ENCODE assay signal across 8 cellular contexts in the genomic region with DNA sequence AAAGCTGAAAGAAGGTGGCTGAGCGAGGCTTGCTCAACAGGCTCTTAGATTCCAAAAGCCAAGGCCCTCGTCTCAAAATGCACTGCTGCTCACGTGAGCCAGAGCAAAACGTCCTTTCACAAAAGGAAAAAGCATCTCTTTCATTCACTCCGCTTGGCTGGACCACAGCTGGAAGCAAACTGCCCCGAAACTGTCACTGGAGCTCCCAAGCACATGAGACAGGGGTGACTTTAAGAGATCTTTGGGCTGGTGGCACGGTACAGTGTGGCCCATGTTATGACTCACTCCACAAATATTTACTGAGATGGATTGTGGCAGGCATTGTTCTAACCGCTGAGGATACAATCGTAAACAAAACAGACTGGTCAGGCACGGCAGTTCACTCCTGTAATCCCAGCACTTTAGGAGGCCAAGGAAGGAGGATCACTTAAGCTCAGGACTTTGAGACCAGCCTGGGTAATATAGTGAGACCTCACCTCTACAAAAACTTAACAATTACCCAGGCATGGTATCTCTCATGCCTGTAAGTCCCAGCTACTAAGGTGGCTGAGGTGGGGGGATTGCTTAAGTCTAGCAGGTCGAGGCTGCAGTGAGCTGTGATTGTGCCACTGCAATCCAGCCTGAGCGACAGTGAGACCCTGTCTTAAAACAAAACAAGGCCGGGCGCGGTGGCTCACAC. TPM values are rescaled to one million over a fixed set of nuclear protein-coding genes. Genes with fewer than 3 reads are reported as not detected.
DNase-seq lines count a peak whose midpoint lies in the region; ATAC-seq and TF ChIP-seq lines count a peak whose summit lies in the region.

No MANE protein-coding gene starts in this region.

- H3K4me1 ChIP-seq in GM23248 (ENCODE audit: insufficient read depth) (peaks cover 38% of the 10 kb centered on the region), PC-3 (ENCODE audit: insufficient read depth, low read length) (peaks cover 50% of the 10 kb centered on the region), endodermal cell (ENCODE audit: control insufficient read depth, insufficient read depth, low read length) (peaks cover 8% of the 10 kb centered on the region), mucosa of rectum (ENCODE audit: control insufficient read depth in 2 of 2, insufficient read depth in 2 of 2, low read length in 2 of 2) (peaks cover 39 to 53% of the 10 kb centered on the region in 2 donors)

- WGBS in GM23248 (ENCODE audit: low coverage in 1 of 2, low lambda C conversion rate in 2 of 2, missing lambda C conversion rate in 2 of 2), 2 experiments = 24 to 28% methylated on average over 15 of the region's 15 CpGs
- WGBS in endodermal cell (ENCODE audit: insufficient coverage in 1 of 2, insufficient read length in 1 of 2), 2 experiments = 59 to 72% methylated on average over 14 to 15 of the region's 15 CpGs

- in situ Hi-C loops in GM23248 (cut with MboI) = no loop called here

- H3K27ac ChIP-seq in GM23248 (peak overlapping the region; percentile 73), PC-3 (ENCODE audit: low read length) (peak overlapping the region; percentile 97), endodermal cell (ENCODE audit: low read depth, low read length) (peak overlapping the region; percentile 65), mucosa of rectum (ENCODE audit: low read depth in 2 of 2, low read length in 2 of 2) (peak overlapping the region; percentile 62 to 86)

- H3K4me1 Mint-ChIP-seq in endodermal cell = peaks cover 31% of the 10 kb centered on the region
- peaks cover 64% of the 10 kb centered on the region for H3K4me1 Mint-ChIP-seq in stimulated activated naive CD8-positive, alpha-beta T cell treated with anti-CD3 and anti-CD28 coated beads, Interleukin-15, amount 100 ng/mL, for 72 hours

- H2AFZ ChIP-seq in GM23248 (peak overlapping the region; percentile 63), PC-3 (ENCODE audit: low read length) (peak overlapping the region; percentile 48; the same call in 1 of the 2 replicates)

- H3K36me3 ChIP-seq in GM23248 (ENCODE audit: low read depth) (no peaks in the 10 kb centered on the region), PC-3 (ENCODE audit: low read depth, low read length) (no peaks in the 10 kb centered on the region), endodermal cell (ENCODE audit: control insufficient read depth, insufficient read depth, low read length) (no peaks in the 10 kb centered on the region), mucosa of rectum (ENCODE audit: control insufficient read depth in 2 of 2, insufficient read depth in 2 of 2, low read length in 2 of 2) (no peaks in the 10 kb centered on the region)

- TF ChIP-seq CTCF in PC-3 (conservative IDR thresholded peaks at IDR 0.05; ENCODE audit: low read depth, low read length) (no peak), endodermal cell (conservative IDR thresholded peaks at IDR 0.05) (no peak)

- peak overlapping the region; percentile 33 for H3K9ac ChIP-seq in GM23248
- H3K9ac ChIP-seq in PC-3 (ENCODE audit: low read length) = peak overlapping the region; percentile 55
- H3K9ac ChIP-seq in endodermal cell (ENCODE audit: extremely low read depth, low read length, poor library complexity, severe bottlenecking) = no peak overlapping the region
- H3K9ac ChIP-seq in mucosa of rectum (ENCODE audit: low read depth in 1 of 2, low read length in 2 of 2) = peak overlapping the region; percentile 39 to 54

- ATAC-seq in PC-3 (peak; percentile 65), GM21737 (IDR thresholded peaks at IDR 0.05; ENCODE audit: unreplicated experiment) (no peak)
- ATAC-seq in stimulated activated naive CD8-positive, alpha-beta T cell treated with anti-CD3 and anti-CD28 coated beads, Interleukin-15, amount 100 ng/mL, for 72 hours = no peak

- CTCF ChIA-PET in PC-3 (lab: Charles Lee) = interaction anchor here (0.6 kb wide), 1 partner anchor 59 kb away, joined by 3 read pairs; no protein-coding TSS in a partner anchor

- peaks cover 35% of the 10 kb centered on the region for H3F3A ChIP-seq in GM23248 (ENCODE audit: insufficient read depth)
- peaks cover 7% of the 10 kb centered on the region for H3F3A ChIP-seq in PC-3 (ENCODE audit: low read length, unreplicated experiment)

- H3K9me2 ChIP-seq in GM23248 (ENCODE audit: insufficient read depth) (no peaks in the 10 kb centered on the region), PC-3 (replicated peaks; ENCODE audit: low read length) (no peaks in the 10 kb centered on the region)

- H3K9me3 Mint-ChIP-seq in endodermal cell = no peaks in the 10 kb centered on the region
- no peaks in the 10 kb centered on the region for H3K9me3 Mint-ChIP-seq in stimulated activated naive CD8-positive, alpha-beta T cell treated with anti-CD3 and anti-CD28 coated beads, Interleukin-15, amount 100 ng/mL, for 72 hours

- H3K79me2 ChIP-seq in GM23248 (ENCODE audit: insufficient read depth) (no peaks in the 10 kb centered on the region), PC-3 (ENCODE audit: low read length) (no peaks in the 10 kb centered on the region)

- H3K27me3 Mint-ChIP-seq in endodermal cell (ENCODE audit: insufficient read depth) = no peaks in the 10 kb centered on the region
- H3K27me3 Mint-ChIP-seq in stimulated activated naive CD8-positive, alpha-beta T cell treated with anti-CD3 and anti-CD28 coated beads, Interleukin-15, amount 100 ng/mL, for 72 hours = no peaks in the 10 kb centered on the region

- H3K4me2 ChIP-seq in GM23248 (ENCODE audit: unreplicated experiment) (peak overlapping the region; percentile 70), PC-3 (ENCODE audit: low read length) (peak overlapping the region; percentile 73)

- no peaks in the 10 kb centered on the region for H4K20me1 ChIP-seq in GM23248 (ENCODE audit: insufficient read depth)
- H4K20me1 ChIP-seq in PC-3 (ENCODE audit: low read length) = no peaks in the 10 kb centered on the region

- H3K9me3 ChIP-seq in GM23248 (ENCODE audit: low read depth) (no peaks in the 10 kb centered on the region), PC-3 (ENCODE audit: low read length) (no peaks in the 10 kb centered on the region), endodermal cell (ENCODE audit: control insufficient read depth, low read length) (no peaks in the 10 kb centered on the region), mucosa of rectum (ENCODE audit: control insufficient read depth in 2 of 2, low read length in 2 of 2) (no peaks in the 10 kb centered on the region)

- peak; percentile 87 for DNase-seq in GM23248
- DNase-seq in PC-3 = peak; percentile 87
- DNase-seq in endodermal cell = peak; percentile 75
- no peak for DNase-seq in NCI-H2227 (lab: John Stamatoyannopoulos, UW; ENCODE audit: unreplicated experiment)
- DNase-seq in stimulated activated naive CD8-positive, alpha-beta T cell treated with anti-CD3 and anti-CD28 coated beads, Interleukin-15, amount 100 ng/mL, for 72 hours = no peak
- DNase-seq in GM19240 (ENCODE audit: insufficient read length, low spot score) = no peak

- POLR2A ChIA-PET in PC-3 (lab: Charles Lee; ENCODE audit: unreplicated experiment) = no interaction called here

- H3K36me3 Mint-ChIP-seq in endodermal cell (ENCODE audit: low read depth) = peaks cover 6% of the 10 kb centered on the region

- BruUV-seq in PC-3 (replicated peaks; lab: Mats Ljungman, UMichigan) = no TSS peak

- H3K27ac Mint-ChIP-seq in endodermal cell = peak overlapping the region; percentile 88
- peak overlapping the region in 1 of 2 donors; percentile 69 for H3K27ac Mint-ChIP-seq in stimulated activated naive CD8-positive, alpha-beta T cell treated with anti-CD3 and anti-CD28 coated beads, Interleukin-15, amount 100 ng/mL, for 72 hours

- intact Hi-C loops in PC-3 (cut with micrococcal nuclease) = no loop called here

- no peak overlapping the region for H3K4me3 Mint-ChIP-seq in endodermal cell
- H3K4me3 Mint-ChIP-seq in stimulated activated naive CD8-positive, alpha-beta T cell treated with anti-CD3 and anti-CD28 coated beads, Interleukin-15, amount 100 ng/mL, for 72 hours = no peak overlapping the region

- H3K27me3 ChIP-seq in GM23248 (replicated peaks; ENCODE audit: insufficient read depth) = no peaks in the 10 kb centered on the region
- no peaks in the 10 kb centered on the region for H3K27me3 ChIP-seq in PC-3 (ENCODE audit: low read length)
- no peaks in the 10 kb centered on the region for H3K27me3 ChIP-seq in endodermal cell (ENCODE audit: control insufficient read depth, insufficient read depth, low read length, poor library complexity, severe bottlenecking)
- no peaks in the 10 kb centered on the region for H3K27me3 ChIP-seq in mucosa of rectum (ENCODE audit: control insufficient read depth in 2 of 2, insufficient read depth in 2 of 2, low read length in 2 of 2)

- H3K4me3 ChIP-seq in GM23248 (0 out of 2 replicates have a peak overlapping the region, but pooled peaks have one; percentile 9), PC-3 (ENCODE audit: low read length) (peak overlapping the region; percentile 50; the same call in 1 of the 2 replicates), endodermal cell (ENCODE audit: low read length) (no peak overlapping the region), mucosa of rectum (ENCODE audit: low read length in 2 of 2) (no peak overlapping the region)

RNA-seq across cellular contexts. Expression of a gene that starts 3.6 kb away (rescaled TPM):
- 5.5 and 28.3 TPM in 2 replicates for total RNA-seq in GM23248 (2014; rRNA removed; shearing (Covaris generic))
- polyA plus RNA-seq in GM23248 (2016; fragmentation: Nextera tagmentation; extraction: Ambion mirVana) = 5.6 and 6.5 TPM in 2 replicates
- total RNA-seq in PC-3 (2014; rRNA removed) (6.0 and 6.3 TPM in 2 replicates), endodermal cell (10 to 100 TPM; 60.6 to 60.7 TPM)
- polyA plus RNA-seq in endodermal cell (2013, experiment 1 of 2) = 31.7 TPM
- polyA plus RNA-seq in endodermal cell (2013, experiment 2 of 2) = 25.3 TPM

RNA-seq across cellular contexts. Expression of a gene that starts 23.7 kb away (rescaled TPM):
- 68.1 and 73.0 TPM in 2 replicates for total RNA-seq in GM23248 (2014; rRNA removed; shearing (Covaris generic))
- 34.6 and 37.1 TPM in 2 replicates for polyA plus RNA-seq in GM23248 (2016; fragmentation: Nextera tagmentation; extraction: Ambion mirVana)
- total RNA-seq in PC-3 (2014; rRNA removed) (72.6 and 112 TPM in 2 replicates), endodermal cell (1 to 10 TPM; 4.7 to 5.5 TPM)
- polyA plus RNA-seq in endodermal cell (2013, experiment 1 of 2) = 6.1 TPM
- polyA plus RNA-seq in endodermal cell (2013, experiment 2 of 2) = 5.5 TPM

Comparison
In these comparisons a context has a peak if more than half of its experiments do, and no peak if none do; other contexts are left out.
1. DNase-seq: peak in GM23248 (single experiment), PC-3 (single experiment) and endodermal cell (single experiment); none in NCI-H2227 (single experiment), stimulated activated naive CD8-positive, alpha-beta T cell treated with anti-CD3 and anti-CD28 coated beads, Interleukin-15, amount 100 ng/mL, for 72 hours (0 of 2) and GM19240 (single experiment).
2. H3K4me3 ChIP-seq: peak in GM23248 (single experiment) and PC-3 (single experiment); none in endodermal cell (single experiment) and mucosa of rectum (0 of 2).
3. RNA of a gene that starts 23.7 kb away (total RNA-seq): 72.6 to 112 TPM in PC-3 and 68.1 to 73.0 TPM in GM23248; 4.7 to 5.5 TPM in endodermal cell; every median in the first group is over 10 times any median in the second.
4. Peak in every context shown above with its lines, with median percentiles within 50 percentile points of each other: H3K27ac ChIP-seq.